In the genomic region with DNA sequence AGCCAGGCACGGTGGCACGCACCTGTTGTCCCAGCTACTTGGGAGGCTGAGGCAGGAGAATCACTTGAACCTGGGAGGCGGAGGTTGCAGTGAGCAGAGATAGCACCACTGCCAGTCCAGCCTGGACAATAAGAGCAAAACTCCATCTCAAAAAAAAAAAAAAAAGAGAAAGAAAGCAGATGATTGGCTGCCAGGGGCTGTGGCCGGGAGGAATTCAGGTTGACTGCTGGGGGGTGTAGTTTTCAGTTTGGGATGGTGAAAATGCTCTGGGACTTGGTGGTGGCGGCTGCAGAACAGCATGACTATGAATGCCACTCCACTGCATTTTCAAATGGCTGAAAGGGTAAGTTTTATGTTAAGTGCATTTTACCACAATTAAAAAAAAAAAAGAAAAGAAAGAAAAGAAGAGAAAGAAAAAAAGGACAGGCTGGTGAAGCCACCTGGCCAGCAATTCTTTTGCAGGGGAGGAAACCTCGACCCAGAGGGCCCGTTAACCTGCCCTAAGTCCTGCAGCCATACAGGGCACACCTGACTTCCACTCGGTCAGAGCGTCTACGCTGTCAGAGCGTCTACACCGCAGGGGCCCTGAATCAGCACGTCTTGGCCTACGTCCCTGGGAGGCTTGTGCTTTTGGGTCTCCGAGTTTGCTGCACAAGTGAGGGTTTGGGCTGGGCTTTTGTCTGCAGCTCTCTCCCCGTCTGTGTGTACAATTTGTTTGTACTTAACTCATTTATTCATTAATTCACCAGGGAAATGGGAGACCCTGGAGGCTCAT, we compare ENCODE assay signal across 20 cellular contexts.
"Had no signal": no experiment of that assay in that cellular context is flagged by ENCODE, and none has a peak within 500 bp of the region (broad histone marks: within the 10 kb centered on the region; RNA-seq: fewer than 3 reads in every experiment).

No MANE protein-coding gene starts in this region.

- ATAC-seq: left cardiac atrium; lower lobe of right lung; natural killer cell treated with Interleukin-12 subunit alpha and Interleukin-12 subunit beta and Interleukin-15 and Interleukin-18, amount 100 ng/mL, for 72 hours; stimulated activated naive CD8-positive, alpha-beta T cell treated with anti-CD3 and anti-CD28 coated beads, Interleukin-15, Interleukin-2, amounts not matched to agents 100 U/mL and 50 U/mL, for 24 hours had no signal

- H3K27ac Mint-ChIP-seq: dendritic cell treated with granulocyte-macrophage colony-stimulating factor and Interleukin-4, amounts not matched to agents 40 ng/mL and 50 ng/mL, for 4 days; memory B cell; mesothelial cell of epicardium; natural killer cell treated with Interleukin-12 subunit alpha and Interleukin-12 subunit beta and Interleukin-15 and Interleukin-18, amount 100 ng/mL, for 72 hours; type B pancreatic cell had no signal

- H3K9me3 Mint-ChIP-seq: dendritic cell treated with granulocyte-macrophage colony-stimulating factor and Interleukin-4, amounts not matched to agents 40 ng/mL and 50 ng/mL, for 4 days; memory B cell; mesothelial cell of epicardium; natural killer cell treated with Interleukin-12 subunit alpha and Interleukin-12 subunit beta and Interleukin-15 and Interleukin-18, amount 100 ng/mL, for 72 hours; type B pancreatic cell had no signal

- H3K4me3 Mint-ChIP-seq: dendritic cell treated with granulocyte-macrophage colony-stimulating factor and Interleukin-4, amounts not matched to agents 40 ng/mL and 50 ng/mL, for 4 days; memory B cell; mesothelial cell of epicardium; natural killer cell treated with Interleukin-12 subunit alpha and Interleukin-12 subunit beta and Interleukin-15 and Interleukin-18, amount 100 ng/mL, for 72 hours; type B pancreatic cell had no signal

- DNase-seq: esophagus squamous epithelium; foreskin fibroblast; head of caudate nucleus; kidney; left cardiac atrium; left ventricle myocardium inferior; lower lobe of right lung; ovary; small intestine; stimulated activated CD4-positive, alpha-beta T cell treated with anti-CD3 and anti-CD28 coated beads, Interleukin-12 subunit alpha, Interleukin-12 subunit beta, amount 100 ng/mL, for 4 hours; stimulated activated naive CD8-positive, alpha-beta T cell treated with anti-CD3 and anti-CD28 coated beads, Interleukin-15, Interleukin-2, amounts not matched to agents 100 U/mL and 50 U/mL, for 24 hours; thyroid gland had no signal

- H3K27ac ChIP-seq: esophagus squamous epithelium, hepatocyte, left ventricle myocardium inferior, lower lobe of right lung, ovary, right atrium auricular region, suprapubic skin, thyroid gland had no signal

- H3K36me3 Mint-ChIP-seq: natural killer cell treated with Interleukin-12 subunit alpha and Interleukin-12 subunit beta and Interleukin-15 and Interleukin-18, amount 100 ng/mL, for 72 hours had no signal
